ENCODE assay signal across 21 cellular contexts in genomic region chr10:7467031-7467667, GRCh38. TPM values are rescaled to one million over a fixed set of nuclear protein-coding genes. Genes with fewer than 3 reads are reported as not detected.
DNase-seq lines count a peak whose midpoint lies in the region; ATAC-seq, FAIRE-seq and TF ChIP-seq lines count a peak whose summit lies in the region.
"Had no signal": no experiment of that assay in that cellular context is flagged by ENCODE, and none has a peak within 500 bp of the region (broad histone marks: within the 10 kb centered on the region; RNA-seq: fewer than 3 reads in every experiment).

No MANE protein-coding gene starts in this region.

- TF ChIP-seq CTCF in K562 (IDR thresholded peaks at IDR 0.05 in 2 of 3, conservative IDR thresholded peaks at IDR 0.05 in 1 of 3; ENCODE audit: insufficient read depth in 2 of 3, low read depth in 1 of 3, low read length in 3 of 3) = no peak
- TF ChIP-seq CTCF in BE2C (IDR thresholded peaks at IDR 0.05; ENCODE audit: low read depth, low read length) = no peak

- no TSS peak for BruUV-seq in K562 (replicated peaks; lab: Mats Ljungman, UMichigan)

- H3K9me3 ChIP-seq in K562 (replicated peaks; ENCODE audit: control insufficient read depth, insufficient read depth, low read depth, low read length) (no peaks in the 10 kb centered on the region), right cardiac atrium (ENCODE audit: control insufficient read depth, low read length) (no peaks in the 10 kb centered on the region), BE2C (no peaks in the 10 kb centered on the region)
- H3K9me3 ChIP-seq: Caco-2 had no signal

- TF ChIP-seq POLR2A in K562 (conservative IDR thresholded peaks at IDR 0.05) = no peak

- H3K4me1 ChIP-seq in K562 (replicated peaks in 1 of 2; ENCODE audit: control insufficient read depth in 2 of 2, insufficient read depth in 2 of 2, low read length in 2 of 2) (no peaks in the 10 kb centered on the region), right cardiac atrium (ENCODE audit: control insufficient read depth, insufficient read depth, low read length) (no peaks in the 10 kb centered on the region), BE2C (no peaks in the 10 kb centered on the region)
- H3K4me1 ChIP-seq: Caco-2 had no signal

- H3K27ac Mint-ChIP-seq in stimulated activated naive B cell treated with anti-CD40 and anti-IgM and Interleukin-4, amounts not matched to agents 10 μg/mL and 1 μg/mL and 100 μg/mL, for 72 hours = peak overlapping the region; percentile 42
- H3K27ac Mint-ChIP-seq: CD8-positive, alpha-beta T cell; GM23338; H9 had no signal

- WGBS in K562 (ENCODE audit: insufficient coverage, low coverage, missing lambda C conversion rate) = 5% methylated on average over 7 of the region's 7 CpGs
- 54% methylated on average over 7 of the region's 7 CpGs for WGBS in right cardiac atrium

- H3K4me3 Mint-ChIP-seq in stimulated activated naive B cell treated with anti-CD40 and anti-IgM and Interleukin-4, amounts not matched to agents 10 μg/mL and 1 μg/mL and 100 μg/mL, for 72 hours = no peak overlapping the region
- H3K4me3 Mint-ChIP-seq: CD4-positive, CD25-positive, alpha-beta regulatory T cell; CD8-positive, alpha-beta T cell; GM23338; H9 had no signal

- no peak overlapping the region for H3K9ac ChIP-seq in K562 (ENCODE audit: insufficient read depth in 1 of 2, low read depth in 2 of 2, low read length in 2 of 2)
- H3K9ac ChIP-seq: BLaER1 had no signal

- H3K79me2 ChIP-seq in K562 (ENCODE audit: control insufficient read depth, insufficient read depth, low read length) = no peaks in the 10 kb centered on the region

- in situ Hi-C loops in K562 (cut with MboI) = no loop called here

- no peak overlapping the region for H3K4me2 ChIP-seq in K562 (ENCODE audit: insufficient read depth, low read length)
- H3K4me2 ChIP-seq: BLaER1, GM23338 had no signal

- DNase-seq in left cardiac atrium = no peak
- no peak for DNase-seq in cardiac septum (ENCODE audit: low spot score)
- DNase-seq in K562 (ENCODE audit: extremely low read depth in 1 of 4, low spot score in 3 of 4) = no peak
- DNase-seq in right cardiac atrium = no peak
- DNase-seq in stimulated activated naive B cell treated with anti-CD40 and anti-IgM and Interleukin-4, amounts not matched to agents 10 μg/mL and 1 μg/mL and 100 μg/mL, for 72 hours = no peak
- no peak for DNase-seq in kidney tubule cell (ENCODE audit: low spot score)
- no peak for DNase-seq in NCI-H146 treated with DMSO at 0.1 percent for 48 hours (lab: John Stamatoyannopoulos, UW; ENCODE audit: unreplicated experiment)
- DNase-seq in BE2C = no peak
- DNase-seq: Caco-2; CD4-positive, CD25-positive, alpha-beta regulatory T cell; CD8-positive, alpha-beta T cell; DMS 273 treated with DMSO at 0.1 percent for 48 hours; DMS79; EL; GDM1; H9 had no signal

- no peak for TF ChIP-seq RAD21 in K562 (CRISPR knock-in tag; conservative IDR thresholded peaks at IDR 0.05 in 1 of 2, IDR thresholded peaks at IDR 0.05 in 1 of 2)

- CTCF ChIA-PET in K562 (lab: Yijun Ruan, JAX; ENCODE audit: low intra/inter-chr PET ratio) = no interaction called here

- H3K4me3 ChIP-seq in K562 (no peak overlapping the region), right cardiac atrium (ENCODE audit: low read length) (no peak overlapping the region), BE2C (ENCODE audit: low read depth, low read length) (no peak overlapping the region)
- H3K4me3 ChIP-seq: BLaER1, GM12878, GM23338 had no signal

- H4K20me1 ChIP-seq in K562 (replicated peaks; ENCODE audit: control insufficient read depth, insufficient read depth, low read length) = no peaks in the 10 kb centered on the region
- H4K20me1 ChIP-seq: BLaER1 had no signal

- H3K4me1 Mint-ChIP-seq in stimulated activated naive B cell treated with anti-CD40 and anti-IgM and Interleukin-4, amounts not matched to agents 10 μg/mL and 1 μg/mL and 100 μg/mL, for 72 hours = peaks cover 33 to 67% of the 10 kb centered on the region in 2 donors
- H3K4me1 Mint-ChIP-seq: GM23338, H9 had no signal

- intact Hi-C loops in left cardiac atrium (cut with DNase I) = no loop called here
- intact Hi-C loops in cardiac septum (cut with DNase I) = no loop called here
- intact Hi-C loops in K562 (cut with micrococcal nuclease) = no loop called here
- intact Hi-C loops in right cardiac atrium (cut with DNase I) = no loop called here

- POLR2A ChIA-PET in K562 (lab: Yijun Ruan, JAX) = no interaction called here

- H3K27me3 Mint-ChIP-seq in stimulated activated naive B cell treated with anti-CD40 and anti-IgM and Interleukin-4, amounts not matched to agents 10 μg/mL and 1 μg/mL and 100 μg/mL, for 72 hours = no peaks in the 10 kb centered on the region

- H3K27me3 ChIP-seq in K562 (ENCODE audit: control insufficient read depth in 2 of 2, insufficient read depth in 2 of 2, low read length in 2 of 2) = peaks cover 11 to 38% of the 10 kb centered on the region in 2 experiments; a peak in 4 of 5 replicates
- no peaks in the 10 kb centered on the region for H3K27me3 ChIP-seq in right cardiac atrium (ENCODE audit: control insufficient read depth, insufficient read depth)
- peaks cover 12% of the 10 kb centered on the region; the same call in 1 of the 2 replicates for H3K27me3 ChIP-seq in BE2C
- H3K27me3 ChIP-seq: BLaER1 had no signal

- ATAC-seq in left cardiac atrium = peak; percentile 70 to 80
- no peak for ATAC-seq in K562
- ATAC-seq in right cardiac atrium = peak; percentile 67 to 86
- ATAC-seq in stimulated activated naive B cell treated with anti-CD40 and anti-IgM and Interleukin-4, amounts not matched to agents 10 μg/mL and 1 μg/mL and 100 μg/mL, for 72 hours (replicated peaks) = no peak
- ATAC-seq: CD8-positive, alpha-beta T cell; GM12878; GM23338; HCT116 had no signal

- H3K36me3 Mint-ChIP-seq in stimulated activated naive B cell treated with anti-CD40 and anti-IgM and Interleukin-4, amounts not matched to agents 10 μg/mL and 1 μg/mL and 100 μg/mL, for 72 hours = peaks cover 5 to 7% of the 10 kb centered on the region in 2 donors
- H3K36me3 Mint-ChIP-seq: CD4-positive, CD25-positive, alpha-beta regulatory T cell; CD8-positive, alpha-beta T cell had no signal

- H3K27ac ChIP-seq in K562 (ENCODE audit: extremely low read depth, low read depth, low read length) = no peak overlapping the region
- H3K27ac ChIP-seq in right cardiac atrium (ENCODE audit: low read length) = no peak overlapping the region
- H3K27ac ChIP-seq: BLaER1, C4-2B had no signal

- TF ChIP-seq EP300 in K562 (IDR thresholded peaks at IDR 0.05; ENCODE audit: low read length) = no peak

- no peaks in the 10 kb centered on the region for H3K9me1 ChIP-seq in K562 (ENCODE audit: control insufficient read depth, insufficient read depth, low read length)

- H3K9me3 Mint-ChIP-seq in stimulated activated naive B cell treated with anti-CD40 and anti-IgM and Interleukin-4, amounts not matched to agents 10 μg/mL and 1 μg/mL and 100 μg/mL, for 72 hours = peaks cover 7% of the 10 kb centered on the region in 2 donors
- H3K9me3 Mint-ChIP-seq: CD8-positive, alpha-beta T cell; GM23338 had no signal

- H2AFZ ChIP-seq in K562 (ENCODE audit: low read depth, low read length) = 0 out of 2 replicates have a peak overlapping the region, but pooled peaks have one; percentile 16
- H2AFZ ChIP-seq: GM23338 had no signal

- FAIRE-seq in K562 (lab: Jason Lieb, UNC) = no peak
- FAIRE-seq: GM12878 had no signal

- H3K36me3 ChIP-seq in K562 (ENCODE audit: control insufficient read depth, insufficient read depth, low read length) = no peaks in the 10 kb centered on the region
- H3K36me3 ChIP-seq in BE2C = no peaks in the 10 kb centered on the region
- H3K36me3 ChIP-seq: BLaER1 had no signal

TF ChIP-seq in K562, 482 proteins besides CTCF, POLR2A, EP300 and RAD21:
- TF ChIP-seq BCL6 (CRISPR knock-in tag; IDR thresholded peaks at IDR 0.05) = no peak

RNA-seq across cellular contexts. Expression of gene SFMBT2, which starts 56.3 kb away (rescaled TPM):
- total RNA-seq in left cardiac atrium (10 to 100 TPM in 1 of 2 donors, 1 to 10 TPM in 1; 9.9 to 11.4 TPM), cardiac septum (14.2 TPM), K562 (2014; rRNA removed) (5.2 and 6.4 TPM in 2 replicates), K562 (2014; rRNA removed; fragmentation: Illumina TruSeq; extraction: Trizol) (9.6 and 9.9 TPM in 2 replicates), K562 (2015; rRNA removed; fragmentation: Illumina TruSeq; extraction: Trizol) (7.3 and 7.6 TPM in 2 replicates), K562 (2021) (12.1 and 13.6 TPM in 2 replicates), right cardiac atrium (10 to 100 TPM; 11.3 to 12.9 (median 12.1) TPM)
- 51.8 and 114 TPM in 2 replicates for total RNA-seq in K562 (2011; cell fraction: chromatin; rRNA removed; ENCODE audit: low replicate concordance)
- total RNA-seq in K562 (2011; cell fraction: nucleolus; rRNA removed) = 23.8 and 29.5 TPM in 2 replicates
- 50.7 and 67.7 TPM in 2 replicates for total RNA-seq in K562 (2011; cell fraction: nucleoplasm; rRNA removed)
- polyA plus RNA-seq in K562 (2011; rRNA removed) (8.4 and 10.0 TPM in 2 replicates), K562 (2014; fragmentation: Illumina TruSeq; extraction: Trizol) (7.8 and 9.2 TPM in 2 replicates), K562 (2014; fragmentation: Nextera tagmentation; extraction: Ambion mirVana) (1 to 10 TPM; 1.2 TPM), K562 (2014; rRNA removed) (6.2 and 6.5 TPM in 2 replicates), right cardiac atrium (3.3 TPM)
- polyA plus RNA-seq in K562 (2011; cell fraction: cytosol; rRNA removed) = 4.1 and 7.4 TPM in 2 replicates
- 23.9 and 27.9 TPM in 2 replicates for polyA plus RNA-seq in K562 (2011; cell fraction: nucleus; rRNA removed)
- 5.0 and 6.9 TPM in 2 replicates for polyA plus RNA-seq in K562 (2012)
- polyA minus RNA-seq in K562 (2011; rRNA and poly(A)+ RNA removed) = 17.7 and 30.0 TPM in 2 replicates
- 8.5 and 9.5 TPM in 2 replicates for polyA minus RNA-seq in K562 (2011; cell fraction: cytosol; rRNA and poly(A)+ RNA removed)
- polyA minus RNA-seq in K562 (2011; cell fraction: nucleus; rRNA and poly(A)+ RNA removed) = 18.8 and 35.8 TPM in 2 replicates
- polyA plus RNA-seq in BE2C (2012; ENCODE audit: insufficient read depth, insufficient read length, low read depth) = 14.7 TPM
- total RNA-seq: Caco-2 had no signal

Comparison
In these comparisons a context has a peak if more than half of its experiments do, and no peak if none do; other contexts are left out.
1. ATAC-seq: peak in left cardiac atrium (2 of 2) and right cardiac atrium (2 of 2); none in K562 (single experiment) and stimulated activated naive B cell treated with anti-CD40 and anti-IgM and Interleukin-4, amounts not matched to agents 10 μg/mL and 1 μg/mL and 100 μg/mL, for 72 hours (0 of 2).